ENCODE assay signal across 1 cellular context in genomic region chr6:151161363-151161762, GRCh38.
TF ChIP-seq lines count a peak whose summit lies in the region.

No MANE protein-coding gene starts in this region.

TF ChIP-seq in H1, 55 proteins besides CTCF, POLR2A, EP300 and RAD21 (continued from another document):
- no peak for TF ChIP-seq CHD7 (IDR thresholded peaks at IDR 0.05; ENCODE audit: insufficient replicate concordance, low read length)
- TF ChIP-seq NANOG (IDR thresholded peaks at IDR 0.05; ENCODE audit: insufficient read depth, low read depth, low read length, poor library complexity, severe bottlenecking): no peak
- no peak for TF ChIP-seq RBBP5 (IDR thresholded peaks at IDR 0.05; ENCODE audit: borderline replicate concordance, low read depth, low read length)
- TF ChIP-seq EZH2 (IDR thresholded peaks at IDR 0.05; ENCODE audit: low read depth, low read length, severe bottlenecking): no peak
- TF ChIP-seq GTF2F1 (IDR thresholded peaks at IDR 0.05; ENCODE audit: borderline replicate concordance, low read depth, low read length): no peak
